Comparison of ENCODE assay signal across 2 cellular contexts in the genomic region with DNA sequence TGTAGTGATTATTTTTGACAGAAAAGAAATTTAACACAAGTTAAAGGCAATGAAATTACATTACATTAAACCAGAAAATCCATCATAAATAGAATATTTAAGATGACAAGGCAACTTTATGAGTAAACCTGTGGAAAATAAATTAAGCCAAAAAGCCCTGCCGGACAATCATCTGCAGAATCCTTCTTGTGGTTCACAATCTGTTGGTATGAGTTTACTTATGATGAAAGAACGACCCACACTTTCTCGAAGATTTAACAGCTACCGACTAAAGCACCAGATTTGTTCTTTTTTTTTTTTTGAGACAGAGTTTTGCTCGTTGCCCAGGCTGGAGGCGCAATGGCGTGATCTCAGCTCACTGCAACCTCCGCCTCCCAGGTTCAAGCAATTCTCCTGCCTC.
A peak's percentile ranks its signal among the peaks of the same experiment; 100 is the strongest.
TF ChIP-seq lines count a peak whose summit lies in the region.

No MANE protein-coding gene starts in this region.

TF ChIP-seq in WTC11, 78 proteins besides CTCF, POLR2A, EP300 and RAD21:
- no peak for TF ChIP-seq PRRX2 (CRISPR knock-in tag; IDR thresholded peaks at IDR 0.05)
- TF ChIP-seq, protein P1, sequence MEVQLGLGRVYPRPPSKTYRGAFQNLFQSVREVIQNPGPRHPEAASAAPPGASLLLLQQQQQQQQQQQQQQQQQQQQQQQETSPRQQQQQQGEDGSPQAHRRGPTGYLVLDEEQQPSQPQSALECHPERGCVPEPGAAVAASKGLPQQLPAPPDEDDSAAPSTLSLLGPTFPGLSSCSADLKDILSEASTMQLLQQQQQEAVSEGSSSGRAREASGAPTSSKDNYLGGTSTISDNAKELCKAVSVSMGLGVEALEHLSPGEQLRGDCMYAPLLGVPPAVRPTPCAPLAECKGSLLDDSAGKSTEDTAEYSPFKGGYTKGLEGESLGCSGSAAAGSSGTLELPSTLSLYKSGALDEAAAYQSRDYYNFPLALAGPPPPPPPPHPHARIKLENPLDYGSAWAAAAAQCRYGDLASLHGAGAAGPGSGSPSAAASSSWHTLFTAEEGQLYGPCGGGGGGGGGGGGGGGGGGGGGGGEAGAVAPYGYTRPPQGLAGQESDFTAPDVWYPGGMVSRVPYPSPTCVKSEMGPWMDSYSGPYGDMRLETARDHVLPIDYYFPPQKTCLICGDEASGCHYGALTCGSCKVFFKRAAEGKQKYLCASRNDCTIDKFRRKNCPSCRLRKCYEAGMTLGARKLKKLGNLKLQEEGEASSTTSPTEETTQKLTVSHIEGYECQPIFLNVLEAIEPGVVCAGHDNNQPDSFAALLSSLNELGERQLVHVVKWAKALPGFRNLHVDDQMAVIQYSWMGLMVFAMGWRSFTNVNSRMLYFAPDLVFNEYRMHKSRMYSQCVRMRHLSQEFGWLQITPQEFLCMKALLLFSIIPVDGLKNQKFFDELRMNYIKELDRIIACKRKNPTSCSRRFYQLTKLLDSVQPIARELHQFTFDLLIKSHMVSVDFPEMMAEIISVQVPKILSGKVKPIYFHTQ (CRISPR knock-in tag; IDR thresholded peaks at IDR 0.05), result peak; percentile 47; the same call in 1 of the 2 replicates
TF ChIP-seq in WTC11: peak in this region for 1.

TF ChIP-seq in H1, 55 proteins besides CTCF, POLR2A, EP300 and RAD21:
- TF ChIP-seq POLR2AphosphoS5 (IDR thresholded peaks at IDR 0.05; ENCODE audit: low read depth, low read length) (0 out of 2 replicates have a peak, but pooled peaks have one; percentile 49), TAF1 (IDR thresholded peaks at IDR 0.05; ENCODE audit: low read depth, low read length) (no peak)
